In the genomic region with DNA sequence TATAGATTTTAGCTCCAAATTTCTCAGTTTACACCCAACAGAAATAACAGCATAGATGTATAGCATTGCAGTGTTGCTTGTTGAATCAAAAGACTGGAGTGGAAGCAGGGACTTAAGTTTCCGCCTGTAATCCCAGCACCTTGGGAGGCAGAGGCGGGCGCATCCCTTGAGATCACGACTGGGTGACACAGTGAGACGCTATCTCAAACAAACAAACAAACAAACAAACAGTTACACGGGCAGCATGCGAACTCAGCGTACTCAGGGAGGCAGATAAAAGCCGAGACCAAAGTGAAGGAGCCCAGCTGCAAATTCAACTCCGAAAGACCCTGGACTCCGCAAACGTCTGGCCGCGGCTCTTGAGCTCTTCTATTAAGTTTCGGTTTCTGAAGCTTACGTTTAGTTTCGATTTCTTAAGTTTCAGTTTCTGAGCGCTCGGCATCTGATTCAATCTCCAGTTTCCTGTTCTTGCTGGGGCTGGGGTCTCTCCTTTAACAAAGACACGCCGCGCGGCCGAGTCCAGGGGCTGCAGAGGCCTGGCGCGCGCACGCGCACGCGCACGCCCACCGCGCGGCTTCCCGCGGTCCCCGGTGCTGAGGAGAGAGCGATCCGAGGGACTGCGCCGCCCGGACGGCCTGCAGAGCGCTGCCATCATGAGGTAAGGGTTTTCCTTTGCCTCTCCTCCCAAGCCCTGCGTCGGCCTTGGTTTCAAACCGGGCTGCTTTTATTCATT, we compare ENCODE assay signal across 8 cellular contexts.
DNase-seq lines count a peak whose midpoint lies in the region; ATAC-seq and TF ChIP-seq lines count a peak whose summit lies in the region.

A gene with protein sequence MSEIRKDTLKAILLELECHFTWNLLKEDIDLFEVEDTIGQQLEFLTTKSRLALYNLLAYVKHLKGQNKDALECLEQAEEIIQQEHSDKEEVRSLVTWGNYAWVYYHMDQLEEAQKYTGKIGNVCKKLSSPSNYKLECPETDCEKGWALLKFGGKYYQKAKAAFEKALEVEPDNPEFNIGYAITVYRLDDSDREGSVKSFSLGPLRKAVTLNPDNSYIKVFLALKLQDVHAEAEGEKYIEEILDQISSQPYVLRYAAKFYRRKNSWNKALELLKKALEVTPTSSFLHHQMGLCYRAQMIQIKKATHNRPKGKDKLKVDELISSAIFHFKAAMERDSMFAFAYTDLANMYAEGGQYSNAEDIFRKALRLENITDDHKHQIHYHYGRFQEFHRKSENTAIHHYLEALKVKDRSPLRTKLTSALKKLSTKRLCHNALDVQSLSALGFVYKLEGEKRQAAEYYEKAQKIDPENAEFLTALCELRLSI (plus strand): TSS at position 423 of the 733 bp plus-strand sequence. CDS start 231 bp downstream, at position 654.

- ATAC-seq in GM21423 (IDR thresholded peaks at IDR 0.05; ENCODE audit: unreplicated experiment) (peak; percentile 72), RWPE2 (ENCODE audit: low read depth) (peak; percentile 91)
- ATAC-seq in stimulated activated naive CD8-positive, alpha-beta T cell treated with anti-CD3 and anti-CD28 coated beads, Interleukin-15, amount 100 ng/mL, for 72 hours, result peak; percentile 83

- peaks cover 39% of the 10 kb centered on the region for H3K36me3 Mint-ChIP-seq in nephron progenitor cell (ENCODE audit: low read depth)

- H3K9me3 ChIP-seq in RWPE2 (ENCODE audit: severe bottlenecking), result no peaks in the 10 kb centered on the region

- H3K27me3 ChIP-seq in RWPE2 (ENCODE audit: insufficient read depth, poor library complexity, severe bottlenecking), result no peaks in the 10 kb centered on the region

- H3K4me1 ChIP-seq in RWPE2 (ENCODE audit: insufficient read depth, poor library complexity, severe bottlenecking), result peaks cover 4% of the 10 kb centered on the region

- peaks cover 17% of the 10 kb centered on the region for H3K4me1 Mint-ChIP-seq in nephron progenitor cell
- H3K4me1 Mint-ChIP-seq in stimulated activated naive CD8-positive, alpha-beta T cell treated with anti-CD3 and anti-CD28 coated beads, Interleukin-15, amount 100 ng/mL, for 72 hours, result peaks cover 51% of the 10 kb centered on the region

- DNase-seq in DMS114 treated with DMSO at 0.1 percent for 48 hours (lab: John Stamatoyannopoulos, UW; ENCODE audit: unreplicated experiment) (peak; percentile 48), HuH-7 (ENCODE audit: low spot score) (peak; percentile 72), RWPE2 (ENCODE audit: low spot score) (peak; percentile 49), foreskin fibroblast (peak; percentile 67 to 88), nephron progenitor cell (peak; percentile 83)
- DNase-seq in activated gamma-delta T cell treated with anti-CD3 and anti-CD28 coated beads, Interleukin-2, amount 50 U/mL, for 16 hours (ENCODE audit: low read depth), result peak; percentile 37
- peak; percentile 66 to 70 for DNase-seq in stimulated activated naive CD8-positive, alpha-beta T cell treated with anti-CD3 and anti-CD28 coated beads, Interleukin-15, amount 100 ng/mL, for 72 hours

- H3K9me3 Mint-ChIP-seq in nephron progenitor cell, result peaks cover 11% of the 10 kb centered on the region
- peaks cover 5 to 10% of the 10 kb centered on the region in 2 donors for H3K9me3 Mint-ChIP-seq in stimulated activated naive CD8-positive, alpha-beta T cell treated with anti-CD3 and anti-CD28 coated beads, Interleukin-15, amount 100 ng/mL, for 72 hours

- peak within 1 kb of the TSS; percentile 54 for H3K27ac ChIP-seq in RWPE2 (ENCODE audit: poor library complexity, severe bottlenecking)

- peak within 1 kb of the TSS; percentile 58 for H3K4me3 ChIP-seq in RWPE2 (ENCODE audit: severe bottlenecking)
- H3K4me3 ChIP-seq in foreskin fibroblast (ENCODE audit: low read depth in 1 of 2, low read length in 2 of 2), result peak within 1 kb of the TSS; percentile 69 to 86

- H3K27ac Mint-ChIP-seq in nephron progenitor cell, result no peak within 1 kb of the TSS
- peak within 1 kb of the TSS; percentile 97 to 98 for H3K27ac Mint-ChIP-seq in stimulated activated naive CD8-positive, alpha-beta T cell treated with anti-CD3 and anti-CD28 coated beads, Interleukin-15, amount 100 ng/mL, for 72 hours

- peaks cover 12% of the 10 kb centered on the region for H3K27me3 Mint-ChIP-seq in nephron progenitor cell (ENCODE audit: low read depth, poor library complexity)
- H3K27me3 Mint-ChIP-seq in stimulated activated naive CD8-positive, alpha-beta T cell treated with anti-CD3 and anti-CD28 coated beads, Interleukin-15, amount 100 ng/mL, for 72 hours, result no peaks in the 10 kb centered on the region

- peaks cover 18% of the 10 kb centered on the region for H3K36me3 ChIP-seq in RWPE2 (ENCODE audit: low read depth)

- TF ChIP-seq CTCF in RWPE2 (IDR thresholded peaks at IDR 0.05; ENCODE audit: poor library complexity, severe bottlenecking) (no peak), foreskin fibroblast (IDR thresholded peaks at IDR 0.05; ENCODE audit: low read depth, low read length) (no peak), nephron progenitor cell (IDR thresholded peaks at IDR 0.05) (no peak)

- H3K4me3 Mint-ChIP-seq in nephron progenitor cell, result peak within 1 kb of the TSS; percentile 91
- peak within 1 kb of the TSS; percentile 96 to 99 for H3K4me3 Mint-ChIP-seq in stimulated activated naive CD8-positive, alpha-beta T cell treated with anti-CD3 and anti-CD28 coated beads, Interleukin-15, amount 100 ng/mL, for 72 hours

Comparison
In these comparisons a context has a peak if more than half of its experiments do, and no peak if none do; other contexts are left out.
1. Peak in every context shown above with its lines: DNase-seq, ATAC-seq, H3K4me3 ChIP-seq and H3K27ac ChIP-seq.